In genomic region chr4:173288296-173288695, GRCh38 we compare ENCODE assay signal across 8 cellular contexts. TPM values are rescaled to one million over a fixed set of nuclear protein-coding genes. Genes with fewer than 3 reads are reported as not detected.
DNase-seq lines count a peak whose midpoint lies in the region; ATAC-seq and TF ChIP-seq lines count a peak whose summit lies in the region.

No MANE protein-coding gene starts in this region.

- H3K27ac ChIP-seq in psoas muscle: no peak overlapping the region

- H3K9me3 Mint-ChIP-seq in activated T-cell treated with anti-CD3 and anti-CD28 coated beads, Interleukin-2, amount 50 U/mL, for 4 hours: peaks cover 8% of the 10 kb centered on the region

- H3K4me3 ChIP-seq in foreskin fibroblast (ENCODE audit: low read depth in 1 of 2, low read length in 2 of 2) (no peak overlapping the region), psoas muscle (no peak overlapping the region)

- H3K4me3 Mint-ChIP-seq in activated T-cell treated with anti-CD3 and anti-CD28 coated beads, Interleukin-2, amount 50 U/mL, for 4 hours: no peak overlapping the region

- ATAC-seq in HG02642 (IDR thresholded peaks at IDR 0.05; ENCODE audit: poor library complexity, unreplicated experiment) (peak; percentile 66), psoas muscle (no peak), GM21786 (IDR thresholded peaks at IDR 0.05; ENCODE audit: unreplicated experiment) (no peak)
- ATAC-seq in activated T-cell treated with anti-CD3 and anti-CD28 coated beads, Interleukin-2, amount 50 U/mL, for 4 hours: peak in 1 of 2 donors; percentile 48

- peaks cover 11% of the 10 kb centered on the region for H3K36me3 Mint-ChIP-seq in activated T-cell treated with anti-CD3 and anti-CD28 coated beads, Interleukin-2, amount 50 U/mL, for 4 hours (ENCODE audit: insufficient read depth)

- no peaks in the 10 kb centered on the region for H3K27me3 ChIP-seq in psoas muscle (ENCODE audit: insufficient read depth in 3 of 3, low read length in 2 of 3)

- H3K4me1 Mint-ChIP-seq in activated T-cell treated with anti-CD3 and anti-CD28 coated beads, Interleukin-2, amount 50 U/mL, for 4 hours (ENCODE audit: low read depth): peaks cover 15% of the 10 kb centered on the region

- no peaks in the 10 kb centered on the region for H3K27me3 Mint-ChIP-seq in activated T-cell treated with anti-CD3 and anti-CD28 coated beads, Interleukin-2, amount 50 U/mL, for 4 hours (ENCODE audit: low read depth)

- 69 to 86% (median 73%) methylated on average over 4 of the region's 4 CpGs for WGBS in psoas muscle, 3 donors

- TF ChIP-seq CTCF in GM12873 (IDR thresholded peaks at IDR 0.05; ENCODE audit: insufficient read depth, low read depth, low read length, missing control alignments): peak; percentile 60
- peak; percentile 50 for TF ChIP-seq CTCF in foreskin fibroblast (IDR thresholded peaks at IDR 0.05; ENCODE audit: low read depth, low read length)
- peak; percentile 42 for TF ChIP-seq CTCF in psoas muscle (IDR thresholded peaks at IDR 0.05)

- no peaks in the 10 kb centered on the region for H3K36me3 ChIP-seq in psoas muscle (ENCODE audit: insufficient read depth in 1 of 2, low read depth in 1 of 2)

- peak; percentile 99 for DNase-seq in OCI-M1 (lab: John Stamatoyannopoulos, UW)
- DNase-seq in activated T-cell treated with anti-CD3 and anti-CD28 coated beads, Interleukin-2, amount 50 U/mL, for 4 hours: peak; percentile 68
- DNase-seq in foreskin fibroblast: peak; percentile 12 to 53
- DNase-seq in psoas muscle: no peak
- no peak for DNase-seq in NCI-H345 treated with DMSO at 0.1 percent for 48 hours (lab: John Stamatoyannopoulos, UW; ENCODE audit: unreplicated experiment)

- intact Hi-C loops in psoas muscle (cut with DNase I): no loop called here

- no peaks in the 10 kb centered on the region for H3K4me1 ChIP-seq in psoas muscle

- H3K9me3 ChIP-seq in psoas muscle: peaks cover 28% of the 10 kb centered on the region

RNA-seq across cellular contexts. Expression of gene HMGB2, which starts 45.9 kb away (rescaled TPM):
- 10 to 100 TPM; 46.4 to 59.0 (median 53.7) TPM for total RNA-seq in activated T-cell treated with anti-CD3 and anti-CD28 coated beads, Interleukin-2, amount 50 U/mL, for 4 hours
- total RNA-seq in psoas muscle: 10 to 100 TPM; 14.9 to 27.2 (median 19.6) TPM
- 10 to 100 TPM; 12.3 to 30.2 (median 27.4) TPM for polyA plus RNA-seq in psoas muscle

Comparison
In these comparisons a context has a peak if more than half of its experiments do, and no peak if none do; other contexts are left out.
1. DNase-seq: peak in OCI-M1 (single experiment), activated T-cell treated with anti-CD3 and anti-CD28 coated beads, Interleukin-2, amount 50 U/mL, for 4 hours (single experiment) and foreskin fibroblast (2 of 2); none in psoas muscle (0 of 2) and NCI-H345 treated with DMSO at 0.1 percent for 48 hours (single experiment).
2. Peak in every context shown above with its lines, with median percentiles within 50 percentile points of each other: CTCF ChIP-seq.